ENCODE assay signal across 8 cellular contexts in the genomic region with DNA sequence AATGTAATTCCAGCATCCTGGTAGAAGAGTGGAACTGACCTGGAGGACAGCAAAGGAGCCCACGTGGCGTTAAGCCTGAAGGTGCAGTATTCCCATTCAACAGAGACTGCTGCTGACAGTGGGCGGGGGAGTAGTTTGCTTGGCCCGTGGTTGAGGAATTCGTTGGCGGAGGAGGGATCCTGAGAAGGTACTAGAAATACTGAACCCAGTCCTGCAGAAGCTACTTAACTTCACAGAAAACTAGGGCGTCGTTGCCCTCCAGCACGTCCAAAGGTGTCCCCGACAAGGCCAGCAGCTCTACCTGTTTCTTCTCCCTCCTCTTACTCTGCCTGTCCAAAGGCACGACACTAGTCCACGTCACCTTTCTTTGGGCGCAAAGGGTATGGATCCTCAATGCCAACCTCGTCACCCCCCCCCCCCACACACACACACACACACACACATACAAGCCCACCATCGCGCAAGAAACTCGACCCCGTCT. TPM values are rescaled to one million over a fixed set of nuclear protein-coding genes. Genes with fewer than 3 reads are reported as not detected.
DNase-seq lines count a peak whose midpoint lies in the region; ATAC-seq and TF ChIP-seq lines count a peak whose summit lies in the region.

No MANE protein-coding gene starts in this region.

- peak; percentile 6 for ATAC-seq in HG02884 (IDR thresholded peaks at IDR 0.05; ENCODE audit: unreplicated experiment)
- peak; percentile 41 to 54 (median 45) for ATAC-seq in right lobe of liver

- TF ChIP-seq CTCF in coronary artery (IDR thresholded peaks at IDR 0.05) = no peak
- no peak for TF ChIP-seq CTCF in right lobe of liver (IDR thresholded peaks at IDR 0.05)
- no peak for TF ChIP-seq CTCF in stomach (IDR thresholded peaks at IDR 0.05)

- intact Hi-C loops in right lobe of liver (cut with DNase I) (no loop called here), stomach (cut with DNase I; ENCODE audit: low total_unique reads) (no loop called here)

- H3K4me1 ChIP-seq in right lobe of liver (peaks cover 0 to 25% (median 5%) of the 10 kb centered on the region in 4 donors), stomach (peaks cover 34 to 72% (median 45%) of the 10 kb centered on the region in 4 donors)

- no peak for TF ChIP-seq EP300 in stomach (IDR thresholded peaks at IDR 0.05)

- no peaks in the 10 kb centered on the region for H3K27me3 ChIP-seq in right lobe of liver
- H3K27me3 ChIP-seq in stomach = no peaks in the 10 kb centered on the region

- H3K27ac ChIP-seq in coronary artery (peak overlapping the region; percentile 51 to 83), right lobe of liver (peak overlapping the region in 2 of 3 donors; percentile 33 to 42), stomach (peak overlapping the region; percentile 25 to 97 (median 89))

- DNase-seq in NCI-H1417 (lab: John Stamatoyannopoulos, UW) = peak in 2 of 3 experiments; percentile 63 to 67
- DNase-seq in NCI-H1417 treated with DMSO at 0.1 percent for 48 hours (lab: John Stamatoyannopoulos, UW) = no peak
- no peak for DNase-seq in coronary artery (ENCODE audit: low spot score)
- DNase-seq in right lobe of liver = peak in 2 of 3 donors; percentile 38 to 51
- DNase-seq in stomach = peak; percentile 26
- no peak for DNase-seq in mesenteric fat pad (ENCODE audit: low spot score)

- H3K9me3 ChIP-seq in right lobe of liver (no peaks in the 10 kb centered on the region), stomach (no peaks in the 10 kb centered on the region)

- no peak for TF ChIP-seq POLR2A in right lobe of liver (IDR thresholded peaks at IDR 0.05)
- no peak for TF ChIP-seq POLR2A in stomach (IDR thresholded peaks at IDR 0.05)

- H3K36me3 ChIP-seq in right lobe of liver (no peaks in the 10 kb centered on the region), stomach (peaks cover 0 to 19% (median 3%) of the 10 kb centered on the region in 4 donors)

- under 1% methylated on average over 13 of the region's 18 CpGs for WGBS in right lobe of liver (ENCODE audit: insufficient coverage, low coverage, low lambda C conversion rate, missing lambda C conversion rate)
- WGBS in stomach, 5 donors = 0 to 2% (median 1%) methylated on average over 16 to 18 of the region's 18 CpGs

- H3K4me3 ChIP-seq in coronary artery = peak overlapping the region; percentile 81
- peak overlapping the region; percentile 70 to 89 (median 79) for H3K4me3 ChIP-seq in right lobe of liver
- H3K4me3 ChIP-seq in stomach = peak overlapping the region; percentile 61 to 81 (median 66)

TF ChIP-seq in PFSK-1, 5 proteins besides CTCF, POLR2A, EP300 and RAD21:
- TF ChIP-seq FOXP2 (optimal IDR thresholded peaks at IDR 0.05; ENCODE audit: borderline replicate concordance, extremely low read depth, extremely low read length, insufficient read depth) (no peak), SIN3A (IDR thresholded peaks at IDR 0.05; ENCODE audit: borderline replicate concordance, insufficient read depth, low read length) (peak; percentile 16; the same call in 1 of the 2 replicates), TAF1 (IDR thresholded peaks at IDR 0.05; ENCODE audit: borderline replicate concordance, insufficient read depth, low read length) (no peak)
TF ChIP-seq in PFSK-1: peak in this region for 1.

RNA-seq across cellular contexts. Expression of gene PUS7L, which starts 0.3 kb away (rescaled TPM):
- 1.7 TPM for polyA plus RNA-seq in PFSK-1 (2012; ENCODE audit: insufficient read length, low read depth)
- 1 to 10 TPM; 3.9 to 9.1 (median 5.0) TPM for total RNA-seq in right lobe of liver
- total RNA-seq in stomach = 10 to 100 TPM in 2 of 5 donors, 1 to 10 TPM in 3; 2.9 to 60.5 (median 9.7) TPM
- polyA plus RNA-seq in stomach = 1 to 10 TPM; 1.2 to 3.4 (median 2.1) TPM
- total RNA-seq in mesenteric fat pad = 10.3 TPM

RNA-seq across cellular contexts. Expression of gene IRAK4, which starts 0.5 kb away (rescaled TPM):
- 1.6 TPM for polyA plus RNA-seq in PFSK-1 (2012; ENCODE audit: insufficient read length, low read depth)
- total RNA-seq in right lobe of liver (10 to 100 TPM in 2 of 6 experiments, 1 to 10 TPM in 4; 6.5 to 16.0 (median 9.3) TPM), stomach (100 to 1,000 TPM in 1 of 5 donors, 10 to 100 TPM in 3, 1 to 10 TPM in 1; 8.0 to 155 (median 35.1) TPM), mesenteric fat pad (14.3 TPM)
- 10 to 100 TPM; 11.3 to 15.4 (median 11.9) TPM for polyA plus RNA-seq in stomach

RNA-seq across cellular contexts. Expression of gene TWF1, which starts 47.8 kb away (rescaled TPM):
- polyA plus RNA-seq in PFSK-1 (2012; ENCODE audit: insufficient read length, low read depth) = 40.6 TPM
- total RNA-seq in right lobe of liver = 10 to 100 TPM; 28.6 to 52.9 (median 43.5) TPM
- total RNA-seq in stomach = 100 to 1,000 TPM in 1 of 5 donors, 10 to 100 TPM in 4; 44.3 to 164 (median 88.4) TPM
- polyA plus RNA-seq in stomach = 10 to 100 TPM; 53.8 to 74.5 (median 65.2) TPM
- total RNA-seq in mesenteric fat pad = 84.8 TPM

Comparison
In these comparisons a context has a peak if more than half of its experiments do, and no peak if none do; other contexts are left out.
1. DNase-seq: peak in NCI-H1417 (2 of 3), right lobe of liver (2 of 3) and stomach (single experiment); none in NCI-H1417 treated with DMSO at 0.1 percent for 48 hours (single experiment), coronary artery (single experiment) and mesenteric fat pad (single experiment).
2. H3K27ac ChIP-seq: peak in every context shown above with its lines; median percentile 89 in stomach; 67 in coronary artery; 38 in right lobe of liver.
3. Peak in every context shown above with its lines, with median percentiles within 50 percentile points of each other: H3K4me3 ChIP-seq.